14 cellular contexts compared by ENCODE assay signal in the genomic region with DNA sequence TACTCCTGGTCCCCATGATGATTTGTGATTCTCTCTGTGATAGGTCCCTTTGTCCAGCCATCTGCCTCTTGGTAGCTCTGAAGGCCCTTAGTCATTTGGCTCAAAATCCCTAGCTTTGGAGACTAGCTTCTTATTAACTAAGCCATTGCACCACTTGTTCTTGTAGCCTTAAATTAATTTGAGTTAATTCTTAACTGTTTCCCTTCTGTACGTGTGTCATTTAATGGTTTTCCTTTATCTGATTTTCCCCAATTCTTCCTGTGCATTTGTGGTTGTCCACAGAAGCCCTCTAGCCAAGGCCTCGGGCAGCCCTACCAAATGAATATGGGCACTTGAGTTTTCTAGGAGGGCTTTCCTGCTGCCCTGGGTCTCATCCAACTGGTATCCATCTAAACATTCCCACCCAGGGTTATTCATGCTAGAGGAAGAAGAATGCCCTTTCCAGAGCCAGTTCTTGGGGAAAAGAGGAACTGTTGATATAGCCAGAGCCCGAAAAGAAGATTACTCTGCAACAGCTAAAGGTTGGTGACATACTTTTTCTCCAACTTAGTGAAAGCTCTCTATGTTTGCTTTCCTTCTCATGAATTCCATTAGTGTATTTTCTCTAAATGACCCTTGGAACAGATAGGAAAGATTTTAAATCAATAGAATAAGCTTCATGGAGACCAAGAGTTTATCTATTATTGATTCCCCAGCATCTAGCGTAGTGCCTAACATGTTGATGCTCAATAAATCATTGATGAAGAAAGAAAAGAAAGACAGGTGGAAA.
"Had no signal": no experiment of that assay in that cellular context is flagged by ENCODE, and none has a peak within 500 bp of the region (broad histone marks: within the 10 kb centered on the region; RNA-seq: fewer than 3 reads in every experiment).

No MANE protein-coding gene starts in this region.

- FAIRE-seq: TTC549 had no signal

- ATAC-seq: right cardiac atrium; stimulated activated naive B cell treated with anti-CD40 and anti-IgM and Interleukin-4, amounts not matched to agents 10 μg/mL and 1 μg/mL and 100 μg/mL, for 72 hours had no signal

- H3K27me3 Mint-ChIP-seq: activated B cell treated with CpG ODN at 0.5 μM for 24 hours; activated naive CD4-positive, alpha-beta T cell treated with anti-CD3 and anti-CD28 coated beads, Interleukin-2, amount 50 U/mL, for 24 hours had no signal

- H3K27ac Mint-ChIP-seq: activated B cell treated with CpG ODN at 0.5 μM for 24 hours; activated naive CD4-positive, alpha-beta T cell treated with anti-CD3 and anti-CD28 coated beads, Interleukin-2, amount 50 U/mL, for 24 hours; dendritic cell treated with granulocyte-macrophage colony-stimulating factor and Interleukin-4, amounts not matched to agents 40 ng/mL and 50 ng/mL, for 4 days; stimulated activated naive B cell treated with anti-CD40 and anti-IgM and Interleukin-4, amounts not matched to agents 10 μg/mL and 1 μg/mL and 100 μg/mL, for 72 hours had no signal

- H3K36me3 ChIP-seq: brain microvascular endothelial cell, spleen had no signal

- H3K27me3 ChIP-seq: brain microvascular endothelial cell, spleen had no signal

- H3K27ac ChIP-seq: brain microvascular endothelial cell, spleen had no signal

- H3K4me3 Mint-ChIP-seq: activated B cell treated with CpG ODN at 0.5 μM for 24 hours; activated naive CD4-positive, alpha-beta T cell treated with anti-CD3 and anti-CD28 coated beads, Interleukin-2, amount 50 U/mL, for 24 hours; dendritic cell treated with granulocyte-macrophage colony-stimulating factor and Interleukin-4, amounts not matched to agents 40 ng/mL and 50 ng/mL, for 4 days; stimulated activated naive B cell treated with anti-CD40 and anti-IgM and Interleukin-4, amounts not matched to agents 10 μg/mL and 1 μg/mL and 100 μg/mL, for 72 hours had no signal

- H3K9me3 Mint-ChIP-seq: dendritic cell treated with granulocyte-macrophage colony-stimulating factor and Interleukin-4, amounts not matched to agents 40 ng/mL and 50 ng/mL, for 4 days had no signal

- DNase-seq: activated B cell treated with CpG ODN at 0.5 μM for 24 hours; activated T-cell treated with anti-CD3 and anti-CD28 coated beads, Interleukin-2, amount 50 U/mL, for 1 hour; brain microvascular endothelial cell; erythroblast; hypothalamus; right cardiac atrium; spleen; stimulated activated CD4-positive, alpha-beta T cell treated with anti-CD3 and anti-CD28 coated beads, Interleukin-1b, Interleukin-23, amount 100 ng/mL, for 48 hours; stimulated activated naive B cell treated with anti-CD40 and anti-IgM and Interleukin-4, amounts not matched to agents 10 μg/mL and 1 μg/mL and 100 μg/mL, for 72 hours; T-helper 2 cell; trophoblast cell had no signal

- H3K9me3 ChIP-seq: spleen had no signal

- H3K4me3 ChIP-seq: spleen had no signal
